8 cellular contexts compared by ENCODE assay signal in the genomic region with DNA sequence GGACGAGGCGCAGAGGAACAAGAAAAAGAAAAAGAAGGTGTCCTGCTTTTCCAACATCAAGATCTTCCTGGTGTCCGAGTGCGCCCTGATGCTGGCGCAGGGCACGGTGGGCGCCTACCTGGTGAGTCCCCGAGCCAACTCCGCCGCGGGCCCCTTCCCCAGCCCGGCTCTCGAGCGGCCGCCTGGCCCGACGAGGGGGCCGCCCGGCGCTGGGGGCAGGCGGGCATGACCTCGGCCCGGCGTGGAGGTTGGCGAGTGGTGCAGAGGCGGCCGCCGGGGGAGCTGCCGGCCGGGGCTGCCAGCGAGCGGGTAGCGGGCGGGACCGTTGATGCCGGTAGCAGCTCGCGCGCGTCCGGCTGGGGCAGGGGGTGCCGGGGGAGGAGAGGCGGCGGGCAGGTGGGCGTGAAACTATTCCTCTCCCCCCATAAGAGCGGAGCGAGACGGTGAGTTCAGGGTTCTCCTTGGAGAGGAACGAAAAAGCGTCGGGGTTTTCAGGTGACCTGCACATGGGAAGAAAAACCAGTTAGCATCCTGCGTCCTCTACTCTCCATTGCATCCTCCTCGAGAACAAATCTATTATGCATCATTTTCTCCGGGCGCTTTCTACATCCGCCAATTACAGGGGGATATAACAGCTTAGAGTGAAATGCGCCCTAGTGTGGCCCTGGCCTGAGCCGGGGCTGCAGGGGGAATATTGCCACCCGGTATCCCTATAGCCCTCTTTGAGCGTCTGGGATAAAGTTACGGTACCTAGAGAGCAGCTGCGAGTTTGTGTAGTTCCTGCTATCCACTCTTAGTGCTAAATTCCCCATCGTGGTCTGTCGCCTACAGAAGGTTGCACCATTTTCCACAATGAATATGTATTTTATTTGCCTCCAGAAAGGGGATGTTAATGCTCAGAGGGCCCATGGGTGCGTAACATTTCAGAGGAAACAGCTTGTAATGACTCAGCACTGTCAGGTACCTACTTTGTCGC. TPM values are rescaled to one million over a fixed set of nuclear protein-coding genes. Genes with fewer than 3 reads are reported as not detected.
A peak's percentile ranks its signal among the peaks of the same experiment; 100 is the strongest.
DNase-seq lines count a peak whose midpoint lies in the region; TF ChIP-seq lines count a peak whose summit lies in the region.

No MANE protein-coding gene starts in this region.

- peak overlapping the region; percentile 77 for H3K4me3 ChIP-seq in DOHH2 (ENCODE audit: low read length)
- H3K4me3 ChIP-seq in mesodermal cell (ENCODE audit: extremely low read depth, insufficient read depth, low read length, poor library complexity, severe bottlenecking), result peak overlapping the region; percentile 66
- H3K4me3 ChIP-seq in stomach, result peak overlapping the region; percentile 70 to 80 (median 76)

- H4K20me1 ChIP-seq in DOHH2 (ENCODE audit: control insufficient read depth, insufficient read depth, low read depth, low read length), result peaks cover 15% of the 10 kb centered on the region

- peaks cover 61% of the 10 kb centered on the region for H3K4me1 ChIP-seq in DOHH2 (ENCODE audit: control insufficient read depth, low read length)
- no peaks in the 10 kb centered on the region for H3K4me1 ChIP-seq in mesodermal cell (ENCODE audit: control insufficient read depth, insufficient read depth, low read length, poor library complexity, severe bottlenecking)
- H3K4me1 ChIP-seq in stomach, result peaks cover 15 to 74% (median 43%) of the 10 kb centered on the region in 4 donors

- H3K4me2 ChIP-seq in DOHH2 (ENCODE audit: low read length), result peak overlapping the region; percentile 83

- H3F3A ChIP-seq in DOHH2 (ENCODE audit: control insufficient read depth, insufficient read depth), result peaks cover 44% of the 10 kb centered on the region

- TF ChIP-seq EP300 in stomach (IDR thresholded peaks at IDR 0.05), result no peak

- 6 to 13% methylated on average over 23 to 47 of the region's 66 CpGs for WGBS in mesodermal cell (ENCODE audit: insufficient coverage in 2 of 2), 2 experiments
- WGBS in stomach, 5 donors, result 4 to 14% (median 5%) methylated on average over 33 to 66 of the region's 66 CpGs

- H3K27me3 ChIP-seq in DOHH2 (ENCODE audit: control insufficient read depth, low read length), result no peaks in the 10 kb centered on the region
- H3K27me3 ChIP-seq in stomach, result peaks cover 0 to 3% (median 0%) of the 10 kb centered on the region in 3 donors

- TF ChIP-seq CTCF in DOHH2 (IDR thresholded peaks at IDR 0.05; ENCODE audit: low read depth, low read length, poor library complexity, severe bottlenecking), result no peak
- TF ChIP-seq CTCF in stomach (IDR thresholded peaks at IDR 0.05), result peak in 1 of 7 experiments; percentile 23

- peaks cover 8% of the 10 kb centered on the region for H3K36me3 ChIP-seq in DOHH2 (ENCODE audit: control insufficient read depth, low read length)
- H3K36me3 ChIP-seq in mesodermal cell (ENCODE audit: control insufficient read depth, insufficient read depth, low read length), result no peaks in the 10 kb centered on the region
- H3K36me3 ChIP-seq in stomach, result no peaks in the 10 kb centered on the region

- TF ChIP-seq POLR2A in stomach (IDR thresholded peaks at IDR 0.05), result no peak

- intact Hi-C loops in stomach (cut with DNase I; ENCODE audit: low total_unique reads), result loop anchor here (10.0 kb wide), 1 partner anchor 91 kb away; no protein-coding TSS in a partner anchor

- peaks cover 22% of the 10 kb centered on the region for H3K79me2 ChIP-seq in DOHH2 (ENCODE audit: control insufficient read depth, low read length)

- no peaks in the 10 kb centered on the region for H3K9me2 ChIP-seq in DOHH2 (replicated peaks; ENCODE audit: control insufficient read depth, low read length)

- peak; percentile 17 for DNase-seq in NCI-H226
- peak; percentile 49 for DNase-seq in activated CD8-positive, alpha-beta memory T cell treated with anti-CD3 and anti-CD28 coated beads, Interleukin-2, amount 50 U/mL, for 4 hours
- DNase-seq in epithelial cell of prostate (ENCODE audit: low read depth, low spot score), result no peak
- peak; percentile 42 for DNase-seq in stomach
- no peak for DNase-seq in COLO829 (ENCODE audit: low spot score)
- DNase-seq in NCI-H2107 (lab: John Stamatoyannopoulos, UW), result no peak

- H3K9me3 ChIP-seq in DOHH2 (ENCODE audit: control insufficient read depth, insufficient read depth, low read length), result no peaks in the 10 kb centered on the region
- H3K9me3 ChIP-seq in mesodermal cell (ENCODE audit: control insufficient read depth, low read length), result no peaks in the 10 kb centered on the region
- H3K9me3 ChIP-seq in stomach, result no peaks in the 10 kb centered on the region

- peak overlapping the region; percentile 93 for H3K27ac ChIP-seq in DOHH2 (ENCODE audit: low read depth, low read length)
- peak overlapping the region; percentile 80 for H3K27ac ChIP-seq in epithelial cell of prostate
- H3K27ac ChIP-seq in mesodermal cell (ENCODE audit: low read depth, low read length, severe bottlenecking), result no peak overlapping the region
- peak overlapping the region; percentile 87 to 94 (median 93) for H3K27ac ChIP-seq in stomach

RNA-seq across cellular contexts. Expression of a gene that starts 0.7 kb away (rescaled TPM):
- 11.4 TPM for polyA plus RNA-seq in mesodermal cell (2013, experiment 1 of 2)
- 9.7 TPM for polyA plus RNA-seq in mesodermal cell (2013, experiment 2 of 2)
- 10 to 100 TPM in 3 of 5 donors, 1 to 10 TPM in 2; 4.6 to 38.8 (median 12.6) TPM for total RNA-seq in stomach
- 10 to 100 TPM in 1 of 3 donors, 1 to 10 TPM in 2; 2.4 to 10.7 (median 3.8) TPM for polyA plus RNA-seq in stomach

Comparison
In these comparisons a context has a peak if more than half of its experiments do, and no peak if none do; other contexts are left out.
1. DNase-seq: peak in NCI-H226 (single experiment), activated CD8-positive, alpha-beta memory T cell treated with anti-CD3 and anti-CD28 coated beads, Interleukin-2, amount 50 U/mL, for 4 hours (single experiment) and stomach (single experiment); none in epithelial cell of prostate (single experiment), COLO829 (single experiment) and NCI-H2107 (single experiment).
2. Peak in every context shown above with its lines, with median percentiles within 50 percentile points of each other: H3K4me3 ChIP-seq.